17 cellular contexts compared by ENCODE assay signal in the genomic region with DNA sequence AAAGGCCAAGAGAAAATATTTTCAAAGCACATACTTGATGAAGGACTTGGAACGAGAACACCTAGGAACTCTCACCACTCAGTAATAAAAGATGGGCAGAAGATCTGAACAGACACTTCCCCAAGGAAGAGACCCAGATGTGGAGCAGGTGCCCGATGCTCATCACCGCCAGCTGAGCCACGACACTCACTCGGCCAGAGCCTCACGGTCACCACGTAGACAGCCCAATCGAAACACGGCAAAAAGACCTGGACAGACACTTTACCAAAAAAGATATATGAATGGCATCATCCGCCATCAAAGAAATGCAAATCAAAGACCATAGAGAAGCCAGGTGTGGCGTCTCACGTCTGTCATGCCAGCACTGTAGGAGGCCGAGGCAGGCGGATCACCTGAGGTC.
"Had no signal": no experiment of that assay in that cellular context is flagged by ENCODE, and none has a peak within 500 bp of the region (broad histone marks: within the 10 kb centered on the region; RNA-seq: fewer than 3 reads in every experiment).

No MANE protein-coding gene starts in this region.

- H3K27ac ChIP-seq: colonic mucosa, esophagus squamous epithelium, hepatocyte, psoas muscle, stomach had no signal

- H3K4me2 ChIP-seq: hepatocyte had no signal

- H3K36me3 ChIP-seq: colonic mucosa, esophagus squamous epithelium, spleen had no signal

- ATAC-seq: left ventricle myocardium superior, psoas muscle, sciatic nerve had no signal

- H2AFZ ChIP-seq: hepatocyte had no signal

- H3K9me3 Mint-ChIP-seq: naive B cell had no signal

- H3K79me2 ChIP-seq: hepatocyte had no signal

- H3K4me1 ChIP-seq: colonic mucosa, esophagus squamous epithelium, psoas muscle had no signal

- H3K4me3 ChIP-seq: colonic mucosa, esophagus squamous epithelium, hepatocyte, lung, psoas muscle, spleen, stomach had no signal

- H3K27me3 ChIP-seq: colonic mucosa, esophagus squamous epithelium, hepatocyte, spleen, stomach had no signal

- H3K4me3 Mint-ChIP-seq: naive B cell had no signal

- H3K36me3 Mint-ChIP-seq: naive B cell had no signal

- DNase-seq: colonic mucosa, dermis blood vessel endothelial cell, esophagus squamous epithelium, foreskin fibroblast, head of caudate nucleus, left colon, left ventricle myocardium superior, mesendoderm, naive B cell, psoas muscle, retina, spleen, stomach, substantia nigra had no signal

- H3K9me3 ChIP-seq: colonic mucosa, esophagus squamous epithelium, psoas muscle, spleen, stomach had no signal

- H3K27me3 Mint-ChIP-seq: naive B cell had no signal
